31 cellular contexts compared by ENCODE assay signal in genomic region chr1:48903291-48903690, GRCh38.
"Had no signal": no experiment of that assay in that cellular context is flagged by ENCODE, and none has a peak within 500 bp of the region (broad histone marks: within the 10 kb centered on the region; RNA-seq: fewer than 3 reads in every experiment).

No MANE protein-coding gene starts in this region.

- H3K4me3 ChIP-seq: ascending aorta, coronary artery, dorsolateral prefrontal cortex, heart right ventricle, pancreas, prostate gland, right atrium auricular region, smooth muscle cell, suprapubic skin, tibial artery, upper lobe of right lung had no signal

- H3K4me2 ChIP-seq: smooth muscle cell had no signal

- DNase-seq: activated CD4-positive, alpha-beta T cell treated with anti-CD3 and anti-CD28 coated beads for 48 hours; activated CD4-positive, alpha-beta T cell treated with anti-CD3 and anti-CD28 coated beads, Interleukin-2, amount 50 U/mL, for 48 hours; activated CD8-positive, alpha-beta memory T cell treated with anti-CD3 and anti-CD28 coated beads for 24 hours; activated effector memory CD4-positive, alpha-beta T cell treated with Interleukin-2 at 50 U/mL for 16 hours; activated naive CD4-positive, alpha-beta T cell treated with anti-CD3 and anti-CD28 coated beads, Interleukin-2, amount 10 ng/mL, durations not matched to agents 7 days and 5 days; activated naive CD8-positive, alpha-beta T cell treated with anti-CD3 and anti-CD28 coated beads, Interleukin-2, amount 10 ng/mL, durations not matched to agents 7 days and 5 days; brain microvascular endothelial cell; dorsolateral prefrontal cortex; effector memory CD4-positive, alpha-beta T cell; foreskin melanocyte; heart right ventricle; kidney; left colon; midbrain; naive thymus-derived CD4-positive, alpha-beta T cell; nucleus accumbens; pancreas; stimulated activated CD4-positive, alpha-beta T cell treated with anti-CD3 and anti-CD28 coated beads, Interleukin-1b, Interleukin-23, amount 100 ng/mL, for 48 hours; stimulated activated naive CD4-positive, alpha-beta T cell; T-helper 9 cell; tibial artery; upper lobe of right lung had no signal

- H3K9me3 ChIP-seq: ascending aorta, heart right ventricle, pancreas, prostate gland, right atrium auricular region, suprapubic skin, tibial artery, upper lobe of right lung had no signal

- H3K4me1 ChIP-seq: ascending aorta, heart right ventricle, pancreas, prostate gland, right atrium auricular region, suprapubic skin, tibial artery, upper lobe of right lung had no signal

- H3K27ac ChIP-seq: ascending aorta, brain microvascular endothelial cell, coronary artery, dorsolateral prefrontal cortex, heart right ventricle, pancreas, prostate gland, right atrium auricular region, suprapubic skin, tibial artery, upper lobe of right lung, VCaP had no signal

- H3K27me3 ChIP-seq: ascending aorta, brain microvascular endothelial cell, dorsolateral prefrontal cortex, pancreas, right atrium auricular region, suprapubic skin, tibial artery, upper lobe of right lung had no signal

- H3K36me3 ChIP-seq: ascending aorta, brain microvascular endothelial cell, heart right ventricle, pancreas, prostate gland, right atrium auricular region, suprapubic skin, tibial artery, upper lobe of right lung had no signal

- ATAC-seq: activated CD4-positive, CD25-positive, alpha-beta regulatory T cell treated with anti-CD3 and anti-CD28 coated beads, Interleukin-2, amount 50 U/mL, for 24 hours; esophagus mucosa; heart right ventricle; left colon; naive thymus-derived CD4-positive, alpha-beta T cell; pancreas; upper lobe of right lung had no signal
